Comparison of ENCODE assay signal across 9 cellular contexts in the genomic region with DNA sequence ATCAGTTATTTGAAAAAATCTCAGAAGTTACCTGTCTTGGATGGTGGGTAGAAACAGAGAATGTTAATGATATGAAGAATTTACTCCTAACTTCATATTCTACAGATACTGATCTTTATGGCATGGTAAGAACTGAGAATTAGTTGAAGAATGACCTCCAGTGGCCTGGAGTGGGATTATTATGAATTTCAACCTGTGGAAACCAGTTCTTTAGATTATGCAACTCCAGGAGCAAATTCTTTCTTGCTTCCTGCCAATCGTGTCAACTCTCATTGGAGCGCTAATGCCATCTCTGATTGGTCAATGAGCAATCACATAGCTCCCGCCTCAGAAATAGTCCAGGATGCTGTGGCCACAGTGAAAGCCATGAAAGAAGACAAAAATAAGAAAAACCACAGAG. TPM values are rescaled to one million over a fixed set of nuclear protein-coding genes. Genes with fewer than 3 reads are reported as not detected.
DNase-seq lines count a peak whose midpoint lies in the region; ATAC-seq, FAIRE-seq and TF ChIP-seq lines count a peak whose summit lies in the region.
"Had no signal": no experiment of that assay in that cellular context is flagged by ENCODE, and none has a peak within 500 bp of the region (broad histone marks: within the 10 kb centered on the region; RNA-seq: fewer than 3 reads in every experiment).

No MANE protein-coding gene starts in this region.

- H3K36me3 ChIP-seq in HepG2 (replicated peaks in 1 of 2; ENCODE audit: control insufficient read depth in 1 of 2, insufficient read depth in 2 of 2, low read length in 2 of 2), result no peaks in the 10 kb centered on the region
- H3K36me3 ChIP-seq: SJCRH30 had no signal

- H3K79me2 ChIP-seq in HepG2 (ENCODE audit: insufficient read depth, low read length), result no peaks in the 10 kb centered on the region

- CTCF ChIA-PET in HepG2 (lab: Yijun Ruan, JAX; ENCODE audit: low intra/inter-chr PET ratio, low total read pairs), result no interaction called here

- intact Hi-C loops in HepG2 (cut with micrococcal nuclease; ENCODE audit: unreplicated experiment), result loop anchor here (5.0 kb wide), 2 partner anchors 166 to 226 kb away; a partner anchor contains a TSS

- in situ Hi-C loops in HepG2 (cut with HindIII; ENCODE audit: extremely low pct_ligation_motif_present, low pct_unique_long_range_greater_than_20kb), result no loop called here

- no TSS peak for BruUV-seq in HepG2 (replicated peaks; lab: Mats Ljungman, UMichigan)

- no peak overlapping the region for H3K4me2 ChIP-seq in HepG2 (ENCODE audit: low read depth, low read length)

- no peaks in the 10 kb centered on the region for H4K20me1 ChIP-seq in HepG2 (ENCODE audit: insufficient read depth, low read length)

- peak; percentile 80 for ATAC-seq in HepG2
- ATAC-seq in HG02642 (IDR thresholded peaks at IDR 0.05; ENCODE audit: poor library complexity, unreplicated experiment), result no peak
- no peak for ATAC-seq in GM18502 (IDR thresholded peaks at IDR 0.05; ENCODE audit: poor library complexity, unreplicated experiment)

- peak; percentile 49 for FAIRE-seq in HepG2 (lab: Jason Lieb, UNC)

- H3K9ac ChIP-seq in HepG2 (ENCODE audit: insufficient read depth, low read depth, low read length), result no peak overlapping the region

- no peak overlapping the region for H2AFZ ChIP-seq in HepG2 (ENCODE audit: low read length)

- peak; percentile 53 for TF ChIP-seq CTCF in HepG2 (CRISPR knock-in tag; IDR thresholded peaks at IDR 0.05)

- no peak overlapping the region for H3K27ac ChIP-seq in HepG2 (ENCODE audit: extremely low read length, insufficient read depth, low read length)
- H3K27ac ChIP-seq: SJCRH30 had no signal

- H3K4me3 ChIP-seq in HepG2 (replicated peaks in 1 of 3; ENCODE audit: insufficient read depth in 1 of 3, low read depth in 2 of 3, low read length in 3 of 3), result no peak overlapping the region
- H3K4me3 ChIP-seq: SJCRH30 had no signal

- no peak for TF ChIP-seq RAD21 in HepG2 (CRISPR knock-in tag; IDR thresholded peaks at IDR 0.05)

- no peaks in the 10 kb centered on the region for H3K4me1 ChIP-seq in HepG2 (ENCODE audit: insufficient read depth, low read length)
- H3K4me1 ChIP-seq: SJCRH30 had no signal

- TF ChIP-seq POLR2A in HepG2 (IDR thresholded peaks at IDR 0.05; ENCODE audit: insufficient read depth in 1 of 2, low read depth in 2 of 2, low read length in 2 of 2), result no peak

- 0% methylated on average over 3 of the region's 3 CpGs for WGBS in HepG2 (ENCODE audit: low lambda C conversion rate)

- POLR2A ChIA-PET in HepG2 (lab: Yijun Ruan, JAX), result no interaction called here

- no peaks in the 10 kb centered on the region for H3K27me3 ChIP-seq in HepG2 (ENCODE audit: control insufficient read depth in 1 of 2, insufficient read depth in 2 of 2, low read length in 2 of 2)
- H3K27me3 ChIP-seq: SJCRH30 had no signal

- TF ChIP-seq EP300 in HepG2 (IDR thresholded peaks at IDR 0.05; ENCODE audit: low read depth in 2 of 2, low read length in 2 of 2), result no peak
- no peak for TF ChIP-seq EP300 in HepG2 (CRISPR knock-in tag; IDR thresholded peaks at IDR 0.05; ENCODE audit: borderline replicate concordance)

- no peaks in the 10 kb centered on the region for H3K9me3 ChIP-seq in HepG2 (ENCODE audit: low read length)
- H3K9me3 ChIP-seq: SJCRH30 had no signal

- DNase-seq in NCI-H1092 treated with DMSO at 0.1 percent for 48 hours (lab: John Stamatoyannopoulos, UW) (peak; percentile 6), NCI-H1092 (lab: John Stamatoyannopoulos, UW) (no peak), M059J (ENCODE audit: low read depth) (peak; percentile 19), amniotic epithelial cell (ENCODE audit: low read depth) (peak; percentile 67), HepG2 (ENCODE audit: low spot score) (peak; percentile 64), NCI-H187 treated with DMSO at 0.1 percent for 48 hours (lab: John Stamatoyannopoulos, UW) (no peak)

TF ChIP-seq in HepG2, 621 proteins besides CTCF, POLR2A, EP300 and RAD21:
- peak; percentile 75 for TF ChIP-seq CEBPG (CRISPR knock-in tag; IDR thresholded peaks at IDR 0.05)
- no peak for TF ChIP-seq ZNF350 (CRISPR knock-in tag; IDR thresholded peaks at IDR 0.05; ENCODE audit: borderline replicate concordance, low read depth)
- no peak for TF ChIP-seq ZSCAN21 (CRISPR knock-in tag; IDR thresholded peaks at IDR 0.05; ENCODE audit: borderline replicate concordance)
- TF ChIP-seq ZMYM2 (CRISPR knock-in tag; IDR thresholded peaks at IDR 0.05), result no peak
- TF ChIP-seq, protein P1, sequence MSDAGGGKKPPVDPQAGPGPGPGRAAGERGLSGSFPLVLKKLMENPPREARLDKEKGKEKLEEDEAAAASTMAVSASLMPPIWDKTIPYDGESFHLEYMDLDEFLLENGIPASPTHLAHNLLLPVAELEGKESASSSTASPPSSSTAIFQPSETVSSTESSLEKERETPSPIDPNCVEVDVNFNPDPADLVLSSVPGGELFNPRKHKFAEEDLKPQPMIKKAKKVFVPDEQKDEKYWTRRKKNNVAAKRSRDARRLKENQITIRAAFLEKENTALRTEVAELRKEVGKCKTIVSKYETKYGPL (CRISPR knock-in tag; IDR thresholded peaks at IDR 0.05), result 0 out of 2 replicates have a peak, but pooled peaks have one; percentile 65
- peak; percentile 59 for TF ChIP-seq NFYB (CRISPR knock-in tag; IDR thresholded peaks at IDR 0.05)
- TF ChIP-seq, protein P2, sequence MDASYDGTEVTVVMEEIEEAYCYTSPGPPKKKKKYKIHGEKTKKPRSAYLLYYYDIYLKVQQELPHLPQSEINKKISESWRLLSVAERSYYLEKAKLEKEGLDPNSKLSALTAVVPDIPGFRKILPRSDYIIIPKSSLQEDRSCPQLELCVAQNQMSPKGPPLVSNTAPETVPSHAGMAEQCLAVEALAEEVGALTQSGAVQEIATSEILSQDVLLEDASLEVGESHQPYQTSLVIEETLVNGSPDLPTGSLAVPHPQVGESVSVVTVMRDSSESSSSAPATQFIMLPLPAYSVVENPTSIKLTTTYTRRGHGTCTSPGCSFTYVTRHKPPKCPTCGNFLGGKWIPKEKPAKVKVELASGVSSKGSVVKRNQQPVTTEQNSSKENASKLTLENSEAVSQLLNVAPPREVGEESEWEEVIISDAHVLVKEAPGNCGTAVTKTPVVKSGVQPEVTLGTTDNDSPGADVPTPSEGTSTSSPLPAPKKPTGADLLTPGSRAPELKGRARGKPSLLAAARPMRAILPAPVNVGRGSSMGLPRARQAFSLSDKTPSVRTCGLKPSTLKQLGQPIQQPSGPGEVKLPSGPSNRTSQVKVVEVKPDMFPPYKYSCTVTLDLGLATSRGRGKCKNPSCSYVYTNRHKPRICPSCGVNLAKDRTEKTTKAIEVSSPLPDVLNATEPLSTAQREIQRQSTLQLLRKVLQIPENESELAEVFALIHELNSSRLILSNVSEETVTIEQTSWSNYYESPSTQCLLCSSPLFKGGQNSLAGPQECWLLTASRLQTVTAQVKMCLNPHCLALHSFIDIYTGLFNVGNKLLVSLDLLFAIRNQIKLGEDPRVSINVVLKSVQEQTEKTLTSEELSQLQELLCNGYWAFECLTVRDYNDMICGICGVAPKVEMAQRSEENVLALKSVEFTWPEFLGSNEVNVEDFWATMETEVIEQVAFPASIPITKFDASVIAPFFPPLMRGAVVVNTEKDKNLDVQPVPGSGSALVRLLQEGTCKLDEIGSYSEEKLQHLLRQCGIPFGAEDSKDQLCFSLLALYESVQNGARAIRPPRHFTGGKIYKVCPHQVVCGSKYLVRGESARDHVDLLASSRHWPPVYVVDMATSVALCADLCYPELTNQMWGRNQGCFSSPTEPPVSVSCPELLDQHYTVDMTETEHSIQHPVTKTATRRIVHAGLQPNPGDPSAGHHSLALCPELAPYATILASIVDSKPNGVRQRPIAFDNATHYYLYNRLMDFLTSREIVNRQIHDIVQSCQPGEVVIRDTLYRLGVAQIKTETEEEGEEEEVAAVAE (CRISPR knock-in tag; IDR thresholded peaks at IDR 0.05; ENCODE audit: borderline replicate concordance), result peak; percentile 98
- TF ChIP-seq MED1 (CRISPR knock-in tag; IDR thresholded peaks at IDR 0.05), result no peak
- TF ChIP-seq GTF3A (CRISPR knock-in tag; conservative IDR thresholded peaks at IDR 0.05), result no peak
- no peak for TF ChIP-seq NCOR1 (IDR thresholded peaks at IDR 0.05; ENCODE audit: borderline replicate concordance, low read length)
- TF ChIP-seq NFYC (CRISPR knock-in tag; IDR thresholded peaks at IDR 0.05), result peak; percentile 76
- TF ChIP-seq CEBPB (IDR thresholded peaks at IDR 0.05; ENCODE audit: borderline replicate concordance, low read depth, low read length), result peak; percentile 82
- TF ChIP-seq STAG1 (CRISPR knock-in tag; IDR thresholded peaks at IDR 0.05), result peak; percentile 51; the same call in 1 of the 2 replicates
TF ChIP-seq in HepG2: peak in this region for 7.

RNA-seq across cellular contexts. Expression of a gene that starts 40.6 kb away (rescaled TPM):
- total RNA-seq in M059J (2014; rRNA removed; shearing (Covaris generic)), result 20.6 and 25.1 TPM in 2 replicates
- total RNA-seq in HepG2 (2016; rRNA removed; fragmentation: Illumina TruSeq; extraction: Trizol), result 32.6 and 49.5 TPM in 2 replicates
- 4.4 and 4.6 TPM in 2 replicates for total RNA-seq in HepG2 (2016; cell fraction: cytosol; rRNA removed; fragmentation: Illumina TruSeq; extraction: Trizol; ENCODE audit: low read depth)
- 36.8 and 55.7 TPM in 2 replicates for total RNA-seq in HepG2 (2016; cell fraction: insoluble cytoplasmic fraction; rRNA removed; fragmentation: Illumina TruSeq; extraction: Trizol)
- 13.9 and 16.0 TPM in 2 replicates for total RNA-seq in HepG2 (2016; cell fraction: membrane; rRNA removed; fragmentation: Illumina TruSeq; extraction: Trizol)
- total RNA-seq in HepG2 (2016; cell fraction: nucleus; rRNA removed; fragmentation: Illumina TruSeq; extraction: Trizol), result 12.6 and 14.8 TPM in 2 replicates
- 13.8 and 17.8 TPM in 2 replicates for polyA plus RNA-seq in HepG2 (2011; rRNA removed)
- 6.0 and 13.6 TPM in 2 replicates for polyA plus RNA-seq in HepG2 (2011; cell fraction: cytosol; rRNA removed)
- polyA plus RNA-seq in HepG2 (2011; cell fraction: nucleus; rRNA removed), result 1.4 and 3.4 TPM in 2 replicates
- polyA plus RNA-seq in HepG2 (2012), result 16.6 and 20.8 TPM in 2 replicates
- 5.1 and 6.1 TPM in 2 replicates for polyA plus RNA-seq in HepG2 (2016; cell fraction: cytosol; fragmentation: Illumina TruSeq; extraction: Trizol; ENCODE audit: low read depth)
- 42.1 and 46.1 TPM in 2 replicates for polyA plus RNA-seq in HepG2 (2016; cell fraction: insoluble cytoplasmic fraction; fragmentation: Illumina TruSeq; extraction: Trizol; ENCODE audit: low read depth)
- 11.1 and 12.2 TPM in 2 replicates for polyA plus RNA-seq in HepG2 (2016; cell fraction: membrane; fragmentation: Illumina TruSeq; extraction: Trizol; ENCODE audit: low read depth)
- 20.0 and 21.2 TPM in 2 replicates for polyA plus RNA-seq in HepG2 (2016; cell fraction: nucleus; fragmentation: Illumina TruSeq; extraction: Trizol; ENCODE audit: insufficient read depth, low read depth)
- 2.4 and 4.3 TPM in 2 replicates for polyA minus RNA-seq in HepG2 (2011; rRNA and poly(A)+ RNA removed; ENCODE audit: low replicate concordance)
- 8.7 and 10.6 TPM in 2 replicates for polyA minus RNA-seq in HepG2 (2011; cell fraction: cytosol; rRNA and poly(A)+ RNA removed)
- 9.5 and 12.7 TPM in 2 replicates for polyA minus RNA-seq in HepG2 (2011; cell fraction: nucleus; rRNA and poly(A)+ RNA removed)

Comparison
In these comparisons a context has a peak if more than half of its experiments do, and no peak if none do; other contexts are left out.
1. DNase-seq: peak in NCI-H1092 treated with DMSO at 0.1 percent for 48 hours (single experiment), M059J (single experiment), amniotic epithelial cell (single experiment) and HepG2 (single experiment); none in NCI-H1092 (single experiment) and NCI-H187 treated with DMSO at 0.1 percent for 48 hours (single experiment).